In genomic region chr13:19927117-19927734, GRCh38 we compare ENCODE assay signal across 8 cellular contexts. TPM values are rescaled to one million over a fixed set of nuclear protein-coding genes. Genes with fewer than 3 reads are reported as not detected.
DNase-seq lines count a peak whose midpoint lies in the region; ATAC-seq and TF ChIP-seq lines count a peak whose summit lies in the region.

No MANE protein-coding gene starts in this region.

- no peak for TF ChIP-seq POLR2A in spleen (IDR thresholded peaks at IDR 0.05)

- no peaks in the 10 kb centered on the region for H3K4me1 ChIP-seq in OCI-LY1 (ENCODE audit: insufficient read depth, low read length, severe bottlenecking)
- H3K4me1 ChIP-seq in spleen, result peaks cover 0 to 6% (median 0%) of the 10 kb centered on the region in 6 donors

- no peaks in the 10 kb centered on the region for H3K79me2 ChIP-seq in OCI-LY1 (ENCODE audit: insufficient read depth, low read length)

- DNase-seq in GM12864 (ENCODE audit: low read depth) (no peak), fibroblast of peridontal ligament (ENCODE audit: extremely low read depth) (peak; percentile 54), spleen (no peak), mesenteric fat pad (ENCODE audit: low spot score) (no peak)

- no peaks in the 10 kb centered on the region for H4K20me1 ChIP-seq in OCI-LY1 (ENCODE audit: insufficient read depth, low read length)

- H3K9me2 ChIP-seq in OCI-LY1 (ENCODE audit: low read depth, low read length), result no peaks in the 10 kb centered on the region

- no peak overlapping the region for H2AFZ ChIP-seq in OCI-LY1 (ENCODE audit: low read length)

- no peak overlapping the region for H3K9ac ChIP-seq in OCI-LY1 (ENCODE audit: low read length)

- H3K27me3 ChIP-seq in OCI-LY1 (ENCODE audit: insufficient read depth, low read length), result peaks cover 5% of the 10 kb centered on the region; the same call in 1 of the 2 replicates
- H3K27me3 ChIP-seq in spleen (replicated peaks in 1 of 7), result no peaks in the 10 kb centered on the region

- H3K4me3 ChIP-seq in GM12864 (ENCODE audit: low read depth, low read length), result no peak overlapping the region
- H3K4me3 ChIP-seq in OCI-LY1 (ENCODE audit: low read depth, low read length, poor library complexity, severe bottlenecking), result no peak overlapping the region
- no peak overlapping the region for H3K4me3 ChIP-seq in spleen

- intact Hi-C loops in spleen (cut with DNase I; ENCODE audit: low total_unique reads), result no loop called here

- ATAC-seq in HG03378 (IDR thresholded peaks at IDR 0.05; ENCODE audit: unreplicated experiment), result no peak
- ATAC-seq in GM18519 (IDR thresholded peaks at IDR 0.05; ENCODE audit: low FRiP score, unreplicated experiment), result no peak

- no peaks in the 10 kb centered on the region for H3F3A ChIP-seq in OCI-LY1 (ENCODE audit: insufficient read depth, low read length)

- 37 to 52% (median 46%) methylated on average over 4 of the region's 4 CpGs for WGBS in spleen, 5 donors

- H3K4me2 ChIP-seq in OCI-LY1 (ENCODE audit: low read length), result no peak overlapping the region

- peak; percentile 78 for TF ChIP-seq CTCF in 22Rv1 (IDR thresholded peaks at IDR 0.05)
- peak; percentile 30 for TF ChIP-seq CTCF in GM12864 (IDR thresholded peaks at IDR 0.05; ENCODE audit: low read depth, low read length, missing control alignments)
- peak; percentile 60 for TF ChIP-seq CTCF in OCI-LY1 (IDR thresholded peaks at IDR 0.05; ENCODE audit: low read length)
- TF ChIP-seq CTCF in spleen (IDR thresholded peaks at IDR 0.05 in 8 of 11, conservative IDR thresholded peaks at IDR 0.05 in 3 of 11), result peak in 9 of 11 experiments; percentile 47 to 61 (median 54)

- H3K27ac ChIP-seq in 22Rv1 (no peak overlapping the region), OCI-LY1 (ENCODE audit: low read depth, low read length, poor library complexity, severe bottlenecking) (no peak overlapping the region), spleen (no peak overlapping the region)

- H3K9me3 ChIP-seq in OCI-LY1 (ENCODE audit: low read length), result no peaks in the 10 kb centered on the region
- no peaks in the 10 kb centered on the region for H3K9me3 ChIP-seq in spleen

- H3K36me3 ChIP-seq in OCI-LY1 (ENCODE audit: insufficient read depth, low read length), result no peaks in the 10 kb centered on the region
- no peaks in the 10 kb centered on the region for H3K36me3 ChIP-seq in spleen

RNA-seq across cellular contexts. Expression of gene ZMYM2, which starts 31.3 kb away (rescaled TPM):
- total RNA-seq in spleen (100 to 1,000 TPM in 4 of 7 donors, 10 to 100 TPM in 3; 77.2 to 125 (median 107) TPM), mesenteric fat pad (74.2 TPM)
- polyA plus RNA-seq in spleen, result 10 to 100 TPM; 17.8 to 26.3 (median 22.1) TPM
